In the genomic region with DNA sequence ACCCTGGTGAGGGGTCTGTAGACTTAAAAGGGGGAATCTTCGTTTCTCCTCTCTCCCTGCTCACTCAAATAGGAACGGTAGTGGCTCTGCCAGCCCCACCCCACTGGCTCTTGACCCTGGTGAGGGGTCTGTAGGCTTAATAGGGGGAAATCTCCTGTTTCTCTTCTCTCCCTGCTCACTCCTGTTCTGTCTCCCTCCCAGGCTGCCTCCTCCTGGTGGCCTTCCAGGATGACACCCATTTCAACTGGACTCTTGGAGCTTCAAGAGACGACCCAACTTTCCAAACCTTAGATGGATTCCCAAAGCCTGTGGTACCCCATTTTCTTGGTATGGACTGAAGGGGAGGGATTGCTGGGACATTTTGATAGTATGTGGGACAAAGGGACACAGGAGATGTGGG, we compare ENCODE assay signal across 12 cellular contexts. TPM values are rescaled to one million over a fixed set of nuclear protein-coding genes. Genes with fewer than 3 reads are reported as not detected.
DNase-seq lines count a peak whose midpoint lies in the region; ATAC-seq and TF ChIP-seq lines count a peak whose summit lies in the region.
"Had no signal": no experiment of that assay in that cellular context is flagged by ENCODE, and none has a peak within 500 bp of the region (broad histone marks: within the 10 kb centered on the region; RNA-seq: fewer than 3 reads in every experiment).

No MANE protein-coding gene starts in this region.

- H3K4me3 ChIP-seq in AG04449 (ENCODE audit: low read depth, low read length) (no peak overlapping the region), GM23248 (no peak overlapping the region), astrocyte of the spinal cord (ENCODE audit: low read depth, low read length) (no peak overlapping the region)

- no peaks in the 10 kb centered on the region for H3K9me3 ChIP-seq in GM23248 (ENCODE audit: low read depth)

- H3K27ac Mint-ChIP-seq in activated T-helper 2 cell treated with anti-CD3 and anti-CD28 coated beads, Interferon-gamma antibody, Interleukin-2, Interleukin-4, amounts not matched to agents 10 μg/mL and 5 μg/mL and 100 μg/mL, durations not matched to agents 14 hours and 24 hours and 36 hours, result no peak overlapping the region

- in situ Hi-C loops in GM23248 (cut with MboI) (loop anchor here (10.0 kb wide), 1 partner anchor 176 kb away; no protein-coding TSS in a partner anchor), astrocyte of the spinal cord (cut with HindIII; ENCODE audit: low sequenced_read_pairs) (loop anchor here (25.0 kb wide), 1 partner anchor 178 kb away; no protein-coding TSS in a partner anchor)

- CTCF ChIA-PET in AG04449 (lab: Yijun Ruan, JAX), result interaction anchor here (2.2 to 4.3 kb wide), 3 partner anchors 10 to 179 kb away, joined by 5 to 36 read pairs (median 29); no protein-coding TSS in a partner anchor

- H3K9ac ChIP-seq in GM23248, result no peak overlapping the region

- H3K27ac ChIP-seq in GM23248, result no peak overlapping the region

- POLR2A ChIA-PET in AG04449 (lab: Yijun Ruan, JAX), result no interaction called here

- H3K4me1 Mint-ChIP-seq in activated T-helper 2 cell treated with anti-CD3 and anti-CD28 coated beads, Interferon-gamma antibody, Interleukin-2, Interleukin-4, amounts not matched to agents 10 μg/mL and 5 μg/mL and 100 μg/mL, durations not matched to agents 14 hours and 24 hours and 36 hours (ENCODE audit: low read depth), result peaks cover 3% of the 10 kb centered on the region

- no peaks in the 10 kb centered on the region for H3K36me3 ChIP-seq in GM23248 (ENCODE audit: low read depth)

- no peaks in the 10 kb centered on the region; the same call in 1 of the 2 replicates for H3K27me3 ChIP-seq in GM23248 (replicated peaks; ENCODE audit: insufficient read depth)

- no peaks in the 10 kb centered on the region for H4K20me1 ChIP-seq in GM23248 (ENCODE audit: insufficient read depth)

- H3K4me3 Mint-ChIP-seq in activated T-helper 2 cell treated with anti-CD3 and anti-CD28 coated beads, Interferon-gamma antibody, Interleukin-2, Interleukin-4, amounts not matched to agents 10 μg/mL and 5 μg/mL and 100 μg/mL, durations not matched to agents 14 hours and 24 hours and 36 hours (ENCODE audit: low read depth), result no peak overlapping the region

- no peaks in the 10 kb centered on the region for H3K9me2 ChIP-seq in GM23248 (ENCODE audit: insufficient read depth)

- 85 to 95% methylated on average over 3 of the region's 3 CpGs for WGBS in GM23248 (ENCODE audit: low coverage in 1 of 2, low lambda C conversion rate in 2 of 2, missing lambda C conversion rate in 2 of 2), 2 experiments

- TF ChIP-seq CTCF in AG04449 (IDR thresholded peaks at IDR 0.05; ENCODE audit: insufficient read depth, low read length, missing control alignments) (peak; percentile 19), astrocyte of the spinal cord (IDR thresholded peaks at IDR 0.05; ENCODE audit: low read depth, low read length) (peak; percentile 40)

- H3K9me3 Mint-ChIP-seq in activated T-helper 2 cell treated with anti-CD3 and anti-CD28 coated beads, Interferon-gamma antibody, Interleukin-2, Interleukin-4, amounts not matched to agents 10 μg/mL and 5 μg/mL and 100 μg/mL, durations not matched to agents 14 hours and 24 hours and 36 hours, result no peaks in the 10 kb centered on the region

- no peak overlapping the region for H3K4me2 ChIP-seq in GM23248 (ENCODE audit: unreplicated experiment)

- H2AFZ ChIP-seq in GM23248, result no peak overlapping the region

- H3F3A ChIP-seq in GM23248 (ENCODE audit: insufficient read depth), result no peaks in the 10 kb centered on the region

- no peaks in the 10 kb centered on the region for H3K36me3 Mint-ChIP-seq in activated T-helper 2 cell treated with anti-CD3 and anti-CD28 coated beads, Interferon-gamma antibody, Interleukin-2, Interleukin-4, amounts not matched to agents 10 μg/mL and 5 μg/mL and 100 μg/mL, durations not matched to agents 14 hours and 24 hours and 36 hours (ENCODE audit: low read depth)

- H3K79me2 ChIP-seq in GM23248 (ENCODE audit: insufficient read depth), result no peaks in the 10 kb centered on the region

- peaks cover 42% of the 10 kb centered on the region for H3K27me3 Mint-ChIP-seq in activated T-helper 2 cell treated with anti-CD3 and anti-CD28 coated beads, Interferon-gamma antibody, Interleukin-2, Interleukin-4, amounts not matched to agents 10 μg/mL and 5 μg/mL and 100 μg/mL, durations not matched to agents 14 hours and 24 hours and 36 hours (ENCODE audit: low read depth)

- no peak for DNase-seq in AG04449 (ENCODE audit: low read depth, low spot score)
- DNase-seq in GM23248, result peak; percentile 29
- no peak for DNase-seq in astrocyte of the spinal cord (ENCODE audit: low read depth, low spot score)
- peak; percentile 39 for DNase-seq in kidney tubule cell (ENCODE audit: low spot score)
- DNase-seq in A172 (ENCODE audit: low spot score), result no peak
- DNase-seq in activated T-helper 2 cell treated with anti-CD3 and anti-CD28 coated beads, Interferon-gamma antibody, Interleukin-2, Interleukin-4, amounts not matched to agents 10 μg/mL and 5 μg/mL and 100 μg/mL, durations not matched to agents 14 hours and 24 hours and 36 hours (ENCODE audit: low spot score), result no peak
- DNase-seq: activated CD8-positive, alpha-beta memory T cell treated with anti-CD3 and anti-CD28 coated beads, Interleukin-2, amount 50 U/mL, for 48 hours; NCI-H524; T-helper 2 cell had no signal

- ATAC-seq in GM18870 (IDR thresholded peaks at IDR 0.05; ENCODE audit: unreplicated experiment) (no peak), GM21786 (IDR thresholded peaks at IDR 0.05; ENCODE audit: unreplicated experiment) (no peak)

- H3K4me1 ChIP-seq in GM23248 (ENCODE audit: insufficient read depth), result no peaks in the 10 kb centered on the region

- intact Hi-C loops in activated T-helper 2 cell treated with anti-CD3 and anti-CD28 coated beads, Interferon-gamma antibody, Interleukin-2, Interleukin-4, amounts not matched to agents 10 μg/mL and 5 μg/mL and 100 μg/mL, durations not matched to agents 14 hours and 24 hours and 36 hours (cut with micrococcal nuclease), result loop anchor here (10.0 kb wide), 1 partner anchor 176 kb away; no protein-coding TSS in a partner anchor

RNA-seq across cellular contexts. Expression of a gene that starts 1.4 kb away (rescaled TPM):
- 5.1 and 9.0 TPM in 2 replicates for total RNA-seq in GM23248 (2014; rRNA removed; shearing (Covaris generic))
- polyA plus RNA-seq in GM23248 (2016; fragmentation: Nextera tagmentation; extraction: Ambion mirVana), result 1.0 and 2.0 TPM in 2 replicates
- 29.6 and 39.3 TPM in 2 replicates for total RNA-seq in A172 (2014; rRNA removed; shearing (Covaris generic))
- total RNA-seq in activated T-helper 2 cell treated with anti-CD3 and anti-CD28 coated beads, Interferon-gamma antibody, Interleukin-2, Interleukin-4, amounts not matched to agents 10 μg/mL and 5 μg/mL and 100 μg/mL, durations not matched to agents 14 hours and 24 hours and 36 hours, result not detected in 2 replicates

RNA-seq across cellular contexts. Expression of a gene that starts 56.2 kb away (rescaled TPM):
- not detected in 2 replicates for total RNA-seq in GM23248 (2014; rRNA removed; shearing (Covaris generic))
- polyA plus RNA-seq in GM23248 (2016; fragmentation: Nextera tagmentation; extraction: Ambion mirVana), result not detected in 2 replicates
- total RNA-seq in A172 (2014; rRNA removed; shearing (Covaris generic)), result not detected in 2 replicates
- total RNA-seq in activated T-helper 2 cell treated with anti-CD3 and anti-CD28 coated beads, Interferon-gamma antibody, Interleukin-2, Interleukin-4, amounts not matched to agents 10 μg/mL and 5 μg/mL and 100 μg/mL, durations not matched to agents 14 hours and 24 hours and 36 hours, result not detected in 2 replicates
- total RNA-seq: M059J had no signal

Comparison
In these comparisons a context has a peak if more than half of its experiments do, and no peak if none do; other contexts are left out.
1. DNase-seq: peak in GM23248 (single experiment) and kidney tubule cell (single experiment); none in AG04449 (single experiment), astrocyte of the spinal cord (single experiment), A172 (single experiment) and activated T-helper 2 cell treated with anti-CD3 and anti-CD28 coated beads, Interferon-gamma antibody, Interleukin-2, Interleukin-4, amounts not matched to agents 10 μg/mL and 5 μg/mL and 100 μg/mL, durations not matched to agents 14 hours and 24 hours and 36 hours (single experiment).